In the genomic region with DNA sequence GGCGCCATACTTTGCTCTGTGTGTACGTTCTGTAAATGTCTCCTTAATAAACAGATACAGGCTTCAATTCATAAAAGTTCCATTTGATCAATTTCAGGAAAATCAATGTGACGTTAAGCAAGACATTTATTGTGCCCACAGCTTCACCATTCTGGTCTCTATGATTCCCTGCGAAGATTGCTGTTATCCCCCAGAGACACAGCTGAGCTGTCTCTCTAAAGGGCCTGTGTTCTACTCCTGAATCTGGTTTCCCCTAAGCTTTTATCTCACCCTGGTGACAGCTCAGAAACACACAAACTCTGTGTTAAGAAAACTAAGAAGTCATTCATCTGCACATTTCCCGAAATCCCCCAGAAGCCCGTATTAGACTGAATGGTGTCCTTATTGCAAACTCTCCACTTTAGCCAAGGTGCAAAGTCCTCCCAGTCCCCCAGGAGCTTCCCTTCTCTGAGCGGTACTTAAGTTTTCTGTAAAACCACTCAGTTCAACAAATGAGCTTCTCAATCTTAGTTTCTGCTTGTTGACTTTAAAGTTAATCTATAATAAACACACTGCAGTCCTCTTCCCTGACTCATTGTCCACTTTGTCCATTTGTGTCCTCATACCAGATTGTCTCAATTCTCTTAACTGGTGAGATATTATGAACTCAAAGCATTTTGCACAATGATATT, we compare ENCODE assay signal across 10 cellular contexts. TPM values are rescaled to one million over a fixed set of nuclear protein-coding genes. Genes with fewer than 3 reads are reported as not detected.
DNase-seq lines count a peak whose midpoint lies in the region; ATAC-seq, FAIRE-seq and TF ChIP-seq lines count a peak whose summit lies in the region.
"Had no signal": no experiment of that assay in that cellular context is flagged by ENCODE, and none has a peak within 500 bp of the region (broad histone marks: within the 10 kb centered on the region; RNA-seq: fewer than 3 reads in every experiment).

No MANE protein-coding gene starts in this region.

- DNase-seq in GM12864 (ENCODE audit: low read depth), result no peak
- DNase-seq in endothelial cell of umbilical vein (ENCODE audit: low read depth, low spot score), result no peak
- peak; percentile 96 for DNase-seq in renal cortical epithelial cell (ENCODE audit: low read depth)
- no peak for DNase-seq in NOMO-1 treated with dmso at 0.1 percent for 144 hours (lab: John Stamatoyannopoulos, UW; ENCODE audit: unreplicated experiment)
- DNase-seq in NCI-H82 (lab: John Stamatoyannopoulos, UW), result no peak
- DNase-seq in GM10266 (ENCODE audit: extremely low spot score), result no peak

- H3K4me1 ChIP-seq in OCI-LY1 (ENCODE audit: insufficient read depth, low read length, severe bottlenecking) (peaks cover 28% of the 10 kb centered on the region), endothelial cell of umbilical vein (ENCODE audit: control insufficient read depth, extremely low read depth, insufficient read depth, low read length) (peaks cover 6% of the 10 kb centered on the region)

- H3K4me3 ChIP-seq in GM12864 (ENCODE audit: low read depth, low read length), result peak overlapping the region; percentile 97; the same call in 1 of the 2 replicates
- peak overlapping the region; percentile 84 for H3K4me3 ChIP-seq in OCI-LY1 (ENCODE audit: low read depth, low read length, poor library complexity, severe bottlenecking)
- no peak overlapping the region for H3K4me3 ChIP-seq in endothelial cell of umbilical vein (replicated peaks in 1 of 3; ENCODE audit: insufficient read depth in 1 of 3, low read depth in 1 of 3, low read length in 3 of 3)

- no peaks in the 10 kb centered on the region; the same call in 1 of the 2 replicates for H3F3A ChIP-seq in OCI-LY1 (ENCODE audit: insufficient read depth, low read length)

- no peaks in the 10 kb centered on the region for H3K9me1 ChIP-seq in endothelial cell of umbilical vein (replicated peaks; ENCODE audit: control insufficient read depth, extremely low read depth, insufficient read depth, low read length)

- H2AFZ ChIP-seq in OCI-LY1 (ENCODE audit: low read length) (no peak overlapping the region), endothelial cell of umbilical vein (ENCODE audit: low read depth, low read length) (no peak overlapping the region)

- H3K27me3 ChIP-seq in OCI-LY1 (ENCODE audit: insufficient read depth, low read length) (no peaks in the 10 kb centered on the region), endothelial cell of umbilical vein (ENCODE audit: control insufficient read depth in 2 of 2, insufficient read depth in 2 of 2, low read length in 2 of 2) (no peaks in the 10 kb centered on the region)
- H3K27me3 ChIP-seq: adrenal gland had no signal

- CTCF ChIA-PET in endothelial cell of umbilical vein (lab: Charles Lee), result interaction anchor here (0.9 to 3.4 kb wide), 5 partner anchors 9 to 546 kb away, joined by 3 to 15 read pairs (median 5); no protein-coding TSS in a partner anchor

- H4K20me1 ChIP-seq in OCI-LY1 (ENCODE audit: insufficient read depth, low read length), result no peaks in the 10 kb centered on the region
- H4K20me1 ChIP-seq in endothelial cell of umbilical vein (replicated peaks; ENCODE audit: control insufficient read depth, extremely low read depth, insufficient read depth, low read length), result no peaks in the 10 kb centered on the region

- H3K27ac ChIP-seq in OCI-LY1 (ENCODE audit: low read depth, low read length, poor library complexity, severe bottlenecking) (peak overlapping the region; percentile 8), endothelial cell of umbilical vein (ENCODE audit: insufficient read depth, low read depth, low read length) (no peak overlapping the region)

- intact Hi-C loops in endothelial cell of umbilical vein (cut with micrococcal nuclease), result loop anchor here (2.0 kb wide), 1 partner anchor 35 kb away; a partner anchor contains a TSS

- H3K9ac ChIP-seq in OCI-LY1 (ENCODE audit: low read length) (peak overlapping the region; percentile 79; the same call in 1 of the 2 replicates), endothelial cell of umbilical vein (replicated peaks; ENCODE audit: extremely low read depth, insufficient read depth, low read length) (no peak overlapping the region)

- no peaks in the 10 kb centered on the region for H3K9me2 ChIP-seq in OCI-LY1 (ENCODE audit: low read depth, low read length)

- no peak for TF ChIP-seq CTCF in GM12864 (IDR thresholded peaks at IDR 0.05; ENCODE audit: low read depth, low read length, missing control alignments)
- TF ChIP-seq CTCF in OCI-LY1 (IDR thresholded peaks at IDR 0.05; ENCODE audit: low read length), result no peak
- no peak for TF ChIP-seq CTCF in endothelial cell of umbilical vein (IDR thresholded peaks at IDR 0.05; ENCODE audit: extremely low read depth in 1 of 2, insufficient read depth in 1 of 2, low read depth in 1 of 2, low read length in 2 of 2)
- TF ChIP-seq CTCF in GM10266 (IDR thresholded peaks at IDR 0.05; ENCODE audit: control insufficient read depth, insufficient read depth, low read depth, missing control alignments), result no peak

- dilution Hi-C loops in endothelial cell of umbilical vein (cut with MboI; ENCODE audit: extremely low pct_ligation_motif_present, low sequenced_read_pairs), result no loop called here

- H3K36me3 ChIP-seq in OCI-LY1 (ENCODE audit: insufficient read depth, low read length) (peaks cover 27% of the 10 kb centered on the region), endothelial cell of umbilical vein (ENCODE audit: control insufficient read depth in 2 of 2, extremely low read depth in 1 of 2, insufficient read depth in 2 of 2, low read length in 2 of 2) (peaks cover 14 to 15% of the 10 kb centered on the region in 2 experiments)

- TF ChIP-seq POLR2A in endothelial cell of umbilical vein (IDR thresholded peaks at IDR 0.05; ENCODE audit: low read depth, low read length), result no peak

- no peak for ATAC-seq in GM19035 (IDR thresholded peaks at IDR 0.05; ENCODE audit: unreplicated experiment)
- ATAC-seq: left colon had no signal

- BruUV-seq in endothelial cell of umbilical vein (replicated peaks; lab: Mats Ljungman, UMichigan), result no TSS peak

- H3K79me2 ChIP-seq in OCI-LY1 (ENCODE audit: insufficient read depth, low read length) (peaks cover 4% of the 10 kb centered on the region; the same call in 1 of the 2 replicates), endothelial cell of umbilical vein (ENCODE audit: control insufficient read depth, insufficient read depth, low read length) (peaks cover 28% of the 10 kb centered on the region)

- peak overlapping the region; percentile 72 for H3K4me2 ChIP-seq in OCI-LY1 (ENCODE audit: low read length)
- H3K4me2 ChIP-seq in endothelial cell of umbilical vein (ENCODE audit: insufficient read depth, low read length), result peak overlapping the region; percentile 15

- H3K9me3 ChIP-seq in OCI-LY1 (ENCODE audit: low read length) (no peaks in the 10 kb centered on the region), endothelial cell of umbilical vein (replicated peaks; ENCODE audit: control insufficient read depth, insufficient read depth, low read length) (no peaks in the 10 kb centered on the region)
- H3K9me3 ChIP-seq: adrenal gland had no signal

- POLR2A ChIA-PET in endothelial cell of umbilical vein (lab: Charles Lee), result no interaction called here

- FAIRE-seq in endothelial cell of umbilical vein (lab: Jason Lieb, UNC), result no peak

TF ChIP-seq in endothelial cell of umbilical vein, 7 proteins besides CTCF, POLR2A, EP300 and RAD21:
- TF ChIP-seq POLR2AphosphoS5 (IDR thresholded peaks at IDR 0.05; ENCODE audit: insufficient read depth, low read depth, low read length), result no peak
- TF ChIP-seq EZH2 (IDR thresholded peaks at IDR 0.05; ENCODE audit: borderline replicate concordance, low read depth, low read length, severe bottlenecking), result no peak
- no peak for TF ChIP-seq JUN (IDR thresholded peaks at IDR 0.05; ENCODE audit: borderline replicate concordance, insufficient read depth, insufficient read length, low read depth)
- TF ChIP-seq FOS (IDR thresholded peaks at IDR 0.05; ENCODE audit: borderline replicate concordance, insufficient read depth, low read length), result no peak
- no peak for TF ChIP-seq GATA2 (IDR thresholded peaks at IDR 0.05; ENCODE audit: insufficient read depth, insufficient read length, low read depth, low read length)
- TF ChIP-seq MYC (IDR thresholded peaks at IDR 0.05; ENCODE audit: low read depth, low read length), result no peak
- TF ChIP-seq, protein P1, sequence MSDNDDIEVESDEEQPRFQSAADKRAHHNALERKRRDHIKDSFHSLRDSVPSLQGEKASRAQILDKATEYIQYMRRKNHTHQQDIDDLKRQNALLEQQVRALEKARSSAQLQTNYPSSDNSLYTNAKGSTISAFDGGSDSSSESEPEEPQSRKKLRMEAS (IDR thresholded peaks at IDR 0.05; ENCODE audit: insufficient read depth, insufficient read length), result no peak

RNA-seq across cellular contexts. Expression of a gene that starts 1.4 kb away (rescaled TPM):
- total RNA-seq in endothelial cell of umbilical vein (24.8 and 25.3 TPM in 2 replicates), renal cortical epithelial cell (124 and 165 TPM in 2 replicates)
- 41.1 and 45.4 TPM in 2 replicates for polyA plus RNA-seq in endothelial cell of umbilical vein
- 26.6 and 29.2 TPM in 2 replicates for polyA plus RNA-seq in endothelial cell of umbilical vein (2011; cell fraction: cytosol; rRNA removed)
- polyA plus RNA-seq in endothelial cell of umbilical vein (2011; cell fraction: nucleus; rRNA removed), result 16.3 and 24.2 TPM in 2 replicates
- 26.8 and 27.3 TPM in 2 replicates for polyA plus RNA-seq in endothelial cell of umbilical vein (2012)
- 22.9 and 35.3 TPM in 2 replicates for polyA minus RNA-seq in endothelial cell of umbilical vein
- polyA minus RNA-seq in endothelial cell of umbilical vein (2011; cell fraction: cytosol; rRNA and poly(A)+ RNA removed), result 26.2 TPM
- 7.3 and 9.8 TPM in 2 replicates for polyA minus RNA-seq in endothelial cell of umbilical vein (2011; cell fraction: nucleus; rRNA and poly(A)+ RNA removed)

RNA-seq across cellular contexts. Expression of a gene that starts 35.0 kb away (rescaled TPM):
- total RNA-seq in endothelial cell of umbilical vein (247 and 253 TPM in 2 replicates), renal cortical epithelial cell (517 and 628 TPM in 2 replicates)
- 82.8 and 116 TPM in 2 replicates for polyA plus RNA-seq in endothelial cell of umbilical vein
- 186 and 212 TPM in 2 replicates for polyA plus RNA-seq in endothelial cell of umbilical vein (2011; cell fraction: cytosol; rRNA removed)
- 103 and 138 TPM in 2 replicates for polyA plus RNA-seq in endothelial cell of umbilical vein (2011; cell fraction: nucleus; rRNA removed)
- polyA plus RNA-seq in endothelial cell of umbilical vein (2012), result 253 and 326 TPM in 2 replicates
- 75.6 and 82.9 TPM in 2 replicates for polyA minus RNA-seq in endothelial cell of umbilical vein
- polyA minus RNA-seq in endothelial cell of umbilical vein (2011; cell fraction: cytosol; rRNA and poly(A)+ RNA removed), result 81.1 TPM
- polyA minus RNA-seq in endothelial cell of umbilical vein (2011; cell fraction: nucleus; rRNA and poly(A)+ RNA removed), result 39.8 and 53.0 TPM in 2 replicates

Comparison
In these comparisons a context has a peak if more than half of its experiments do, and no peak if none do; other contexts are left out.
1. H3K4me3 ChIP-seq: peak in GM12864 (single experiment) and OCI-LY1 (single experiment); none in endothelial cell of umbilical vein (0 of 3).